Comparison of ENCODE assay signal across 11 cellular contexts in the genomic region with DNA sequence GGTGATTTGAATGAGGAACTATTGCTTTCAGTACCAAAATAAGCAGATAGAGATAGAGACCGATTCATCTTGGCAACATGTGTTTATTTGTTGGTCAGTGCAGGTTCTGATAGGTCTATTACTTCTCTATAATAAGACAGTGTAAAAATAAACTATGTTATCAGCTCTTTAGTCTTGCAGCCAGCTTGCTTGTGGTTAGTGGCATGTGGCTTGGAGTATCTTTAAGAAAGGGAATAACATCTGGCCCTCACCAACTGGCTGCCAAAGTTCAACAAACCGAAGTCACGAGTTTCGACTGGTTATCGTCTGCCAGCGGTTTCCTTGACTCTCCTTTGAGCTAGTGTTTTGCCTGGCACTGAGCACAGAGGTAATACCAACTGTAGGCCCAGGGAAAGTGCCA.
A peak's percentile ranks its signal among the peaks of the same experiment; 100 is the strongest.
DNase-seq lines count a peak whose midpoint lies in the region; ATAC-seq, FAIRE-seq and TF ChIP-seq lines count a peak whose summit lies in the region.
"Had no signal": no experiment of that assay in that cellular context is flagged by ENCODE, and none has a peak within 500 bp of the region (broad histone marks: within the 10 kb centered on the region; RNA-seq: fewer than 3 reads in every experiment).

No MANE protein-coding gene starts in this region.

- H3K27me3 ChIP-seq in right atrium auricular region (no peaks in the 10 kb centered on the region), mammary epithelial cell (ENCODE audit: insufficient read depth, low read length) (no peaks in the 10 kb centered on the region), H7 (ENCODE audit: control insufficient read depth, insufficient read depth, low read length) (no peaks in the 10 kb centered on the region)

- peaks cover 31 to 33% of the 10 kb centered on the region in 2 donors for H3K27me3 Mint-ChIP-seq in natural killer cell treated with Interleukin-12 subunit alpha and Interleukin-12 subunit beta and Interleukin-15 and Interleukin-18, amount 100 ng/mL, for 72 hours

- peak; percentile 66 for ATAC-seq in HG02798 (IDR thresholded peaks at IDR 0.05; ENCODE audit: poor library complexity, unreplicated experiment)
- no peak for ATAC-seq in natural killer cell treated with Interleukin-12 subunit alpha and Interleukin-12 subunit beta and Interleukin-15 and Interleukin-18, amount 100 ng/mL, for 72 hours

- no peak for TF ChIP-seq POLR2A in GM12891 (IDR thresholded peaks at IDR 0.05; ENCODE audit: low read depth, low read length)

- H3K4me1 ChIP-seq in right atrium auricular region (no peaks in the 10 kb centered on the region), mammary epithelial cell (ENCODE audit: insufficient read depth, low read length) (no peaks in the 10 kb centered on the region)

- no peak for DNase-seq in GM12891 (ENCODE audit: insufficient read length, low spot score)
- peak; percentile 100 for DNase-seq in OCI-M1 (lab: John Stamatoyannopoulos, UW)
- DNase-seq in right atrium auricular region (ENCODE audit: low spot score) = no peak
- DNase-seq in mammary epithelial cell = no peak
- no peak for DNase-seq in natural killer cell treated with Interleukin-12 subunit alpha and Interleukin-12 subunit beta and Interleukin-15 and Interleukin-18, amount 100 ng/mL, for 72 hours (ENCODE audit: low spot score)
- no peak for DNase-seq in H7
- DNase-seq in DMS79 (lab: John Stamatoyannopoulos, UW) = no peak
- DNase-seq: NCI-H1092 treated with DMSO at 0.1 percent for 48 hours; SK-N-SH; stimulated activated CD4-positive, alpha-beta T cell treated with anti-CD3 and anti-CD28 coated beads, Interleukin-1b, Interleukin-23, amount 100 ng/mL, for 48 hours had no signal

- no TSS peak for BruUV-seq in mammary epithelial cell (replicated peaks; lab: Mats Ljungman, UMichigan)

- CTCF ChIA-PET in mammary epithelial cell (lab: Charles Lee; ENCODE audit: low non-redundant PET) = no interaction called here

- H2AFZ ChIP-seq in mammary epithelial cell (ENCODE audit: low read depth, low read length) = no peak overlapping the region

- dilution Hi-C loops in mammary epithelial cell (cut with HindIII; ENCODE audit: low sequenced_read_pairs) = no loop called here

- peaks cover 0 to 5% of the 10 kb centered on the region in 2 donors for H3K4me1 Mint-ChIP-seq in natural killer cell treated with Interleukin-12 subunit alpha and Interleukin-12 subunit beta and Interleukin-15 and Interleukin-18, amount 100 ng/mL, for 72 hours (ENCODE audit: low read depth in 2 of 2)

- H3K36me3 ChIP-seq in right atrium auricular region = no peaks in the 10 kb centered on the region
- H3K36me3 ChIP-seq in mammary epithelial cell (ENCODE audit: insufficient read depth, low read length) = no peaks in the 10 kb centered on the region
- no peaks in the 10 kb centered on the region; the same call in 1 of the 2 replicates for H3K36me3 ChIP-seq in H7 (replicated peaks; ENCODE audit: control insufficient read depth, insufficient read depth, low read length)

- H3K9me3 ChIP-seq in right atrium auricular region (no peaks in the 10 kb centered on the region), mammary epithelial cell (replicated peaks; ENCODE audit: insufficient read depth, low read length) (no peaks in the 10 kb centered on the region)
- H3K9me3 ChIP-seq: SK-N-SH had no signal

- H3K9me3 Mint-ChIP-seq in natural killer cell treated with Interleukin-12 subunit alpha and Interleukin-12 subunit beta and Interleukin-15 and Interleukin-18, amount 100 ng/mL, for 72 hours = no peaks in the 10 kb centered on the region

- in situ Hi-C loops in mammary epithelial cell (cut with MboI; ENCODE audit: low sequenced_read_pairs in 2 of 2) = loop anchor here in 1 of 2 donors (5.0 kb wide), 1 partner anchor 287 kb away; no protein-coding TSS in a partner anchor

- no peak overlapping the region for H3K27ac Mint-ChIP-seq in natural killer cell treated with Interleukin-12 subunit alpha and Interleukin-12 subunit beta and Interleukin-15 and Interleukin-18, amount 100 ng/mL, for 72 hours

- no peak overlapping the region for H3K9ac ChIP-seq in mammary epithelial cell (ENCODE audit: insufficient read depth, low read length)
- H3K9ac ChIP-seq: SK-N-SH had no signal

- H3K4me2 ChIP-seq in mammary epithelial cell (ENCODE audit: insufficient read depth, low read depth, low read length) = no peak overlapping the region
- H3K4me2 ChIP-seq: SK-N-SH had no signal

- H3K27ac ChIP-seq in right atrium auricular region (peak overlapping the region; percentile 6 to 48), mammary epithelial cell (ENCODE audit: insufficient read depth, low read depth, low read length) (no peak overlapping the region)

- no peaks in the 10 kb centered on the region for H3K36me3 Mint-ChIP-seq in natural killer cell treated with Interleukin-12 subunit alpha and Interleukin-12 subunit beta and Interleukin-15 and Interleukin-18, amount 100 ng/mL, for 72 hours

- peak; percentile 84 for FAIRE-seq in GM12891 (lab: Jason Lieb, UNC)

- H4K20me1 ChIP-seq in mammary epithelial cell (ENCODE audit: insufficient read depth, low read length) = no peaks in the 10 kb centered on the region

- TF ChIP-seq CTCF in right atrium auricular region (IDR thresholded peaks at IDR 0.05) = no peak
- no peak for TF ChIP-seq CTCF in mammary epithelial cell (conservative IDR thresholded peaks at IDR 0.05 in 1 of 2, IDR thresholded peaks at IDR 0.05 in 1 of 2; ENCODE audit: extremely low read depth in 1 of 2, insufficient read depth in 1 of 2, low read depth in 1 of 2, low read length in 2 of 2)

- no peaks in the 10 kb centered on the region for H3K79me2 ChIP-seq in mammary epithelial cell (ENCODE audit: insufficient read depth, low read length)

- intact Hi-C loops in mammary epithelial cell (cut with micrococcal nuclease) = no loop called here

- H3K4me3 ChIP-seq in right atrium auricular region = no peak overlapping the region
- no peak overlapping the region for H3K4me3 ChIP-seq in mammary epithelial cell (replicated peaks in 1 of 3; ENCODE audit: insufficient read depth in 1 of 3, low read depth in 2 of 3, low read length in 3 of 3)
- H3K4me3 ChIP-seq in H7 (ENCODE audit: insufficient read depth, low read depth, low read length) = no peak overlapping the region

- H3K4me3 Mint-ChIP-seq in natural killer cell treated with Interleukin-12 subunit alpha and Interleukin-12 subunit beta and Interleukin-15 and Interleukin-18, amount 100 ng/mL, for 72 hours = no peak overlapping the region

- 34% methylated on average over 6 of the region's 6 CpGs for WGBS in mammary epithelial cell (ENCODE audit: low coverage, missing lambda C conversion rate)

TF ChIP-seq in GM12891, 5 proteins besides CTCF, POLR2A, EP300 and RAD21:
- TF ChIP-seq POU2F2 (IDR thresholded peaks at IDR 0.05; ENCODE audit: low read depth, low read length) = no peak
- no peak for TF ChIP-seq POLR2AphosphoS5 (IDR thresholded peaks at IDR 0.05; ENCODE audit: low read depth, low read length)
- no peak for TF ChIP-seq SPI1 (IDR thresholded peaks at IDR 0.05; ENCODE audit: low read depth, low read length)
- no peak for TF ChIP-seq PAX5 (IDR thresholded peaks at IDR 0.05; ENCODE audit: insufficient read depth, low read length, severe bottlenecking)
- no peak for TF ChIP-seq TAF1 (IDR thresholded peaks at IDR 0.05; ENCODE audit: low read depth, low read length)
